ENCODE assay signal across 1 cellular context in the genomic region with DNA sequence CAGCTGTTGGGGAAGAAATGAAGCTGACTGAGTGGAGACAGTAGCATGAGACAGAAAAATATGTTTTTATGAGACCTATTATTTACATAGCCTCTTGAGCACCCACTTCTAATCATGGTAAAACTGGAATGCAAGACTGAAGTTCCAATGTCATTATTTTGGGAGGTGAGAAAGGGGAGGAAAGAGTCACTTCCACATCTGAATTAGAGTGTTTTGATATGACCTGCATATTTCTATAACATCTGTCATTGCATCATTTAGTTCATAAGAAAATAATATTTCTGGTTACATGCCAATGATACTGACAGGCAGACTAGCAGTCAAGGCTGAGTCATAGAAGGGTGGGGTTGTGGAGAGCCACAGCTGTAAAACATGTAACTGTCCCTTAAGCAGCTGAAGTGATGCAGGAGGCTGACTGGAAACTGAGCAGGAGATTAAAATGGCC.
TF ChIP-seq lines count a peak whose summit lies in the region.

No MANE protein-coding gene starts in this region.

TF ChIP-seq in A549, 52 proteins besides CTCF, POLR2A, EP300 and RAD21 (continued from another document):
- TF ChIP-seq CEBPB (IDR thresholded peaks at IDR 0.05) (peak; percentile 31 to 76; a peak in 1 of 4 replicates), JUN (IDR thresholded peaks at IDR 0.05) (peak; percentile 26 to 51; a peak in 2 of 5 replicates), NR3C1 (IDR thresholded peaks at IDR 0.05) (no peak), EHF (CRISPR knock-in tag; IDR thresholded peaks at IDR 0.05) (no peak), GATA3 (IDR thresholded peaks at IDR 0.05; ENCODE audit: borderline replicate concordance) (peak; percentile 50; the same call in 1 of the 2 replicates)
- TF ChIP-seq, protein P1, sequence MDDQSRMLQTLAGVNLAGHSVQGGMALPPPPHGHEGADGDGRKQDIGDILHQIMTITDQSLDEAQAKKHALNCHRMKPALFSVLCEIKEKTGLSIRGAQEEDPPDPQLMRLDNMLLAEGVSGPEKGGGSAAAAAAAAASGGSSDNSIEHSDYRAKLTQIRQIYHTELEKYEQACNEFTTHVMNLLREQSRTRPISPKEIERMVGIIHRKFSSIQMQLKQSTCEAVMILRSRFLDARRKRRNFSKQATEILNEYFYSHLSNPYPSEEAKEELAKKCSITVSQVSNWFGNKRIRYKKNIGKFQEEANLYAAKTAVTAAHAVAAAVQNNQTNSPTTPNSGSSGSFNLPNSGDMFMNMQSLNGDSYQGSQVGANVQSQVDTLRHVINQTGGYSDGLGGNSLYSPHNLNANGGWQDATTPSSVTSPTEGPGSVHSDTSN (IDR thresholded peaks at IDR 0.05) = 0 out of 2 replicates have a peak, but pooled peaks have one; percentile 37
- TF ChIP-seq, protein P2, sequence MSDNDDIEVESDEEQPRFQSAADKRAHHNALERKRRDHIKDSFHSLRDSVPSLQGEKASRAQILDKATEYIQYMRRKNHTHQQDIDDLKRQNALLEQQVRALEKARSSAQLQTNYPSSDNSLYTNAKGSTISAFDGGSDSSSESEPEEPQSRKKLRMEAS (IDR thresholded peaks at IDR 0.05) = no peak
TF ChIP-seq in A549: peak in this region for 7.
